ENCODE assay signal across 8 cellular contexts in genomic region chr12:57764662-57765002, GRCh38. TPM values are rescaled to one million over a fixed set of nuclear protein-coding genes. Genes with fewer than 3 reads are reported as not detected.
DNase-seq lines count a peak whose midpoint lies in the region; ATAC-seq and TF ChIP-seq lines count a peak whose summit lies in the region.

No MANE protein-coding gene starts in this region.

- H3K4me1 ChIP-seq in Karpas-422 (ENCODE audit: low read length) (peaks cover 4% of the 10 kb centered on the region; the same call in 1 of the 2 replicates), duodenal mucosa (ENCODE audit: control insufficient read depth in 1 of 2, insufficient read depth in 2 of 2, low read length in 2 of 2) (peaks cover 19 to 29% of the 10 kb centered on the region in 2 donors), parathyroid adenoma (peaks cover 9% of the 10 kb centered on the region)

- no peak for TF ChIP-seq CTCF in parathyroid adenoma (IDR thresholded peaks at IDR 0.05)

- H3K27ac ChIP-seq in Karpas-422 (ENCODE audit: low read length) (no peak overlapping the region), duodenal mucosa (ENCODE audit: low read depth, low read length) (no peak overlapping the region), parathyroid adenoma (no peak overlapping the region)

- H3K36me3 ChIP-seq in Karpas-422 (ENCODE audit: insufficient read depth, low read length) (peaks cover 9% of the 10 kb centered on the region; the same call in 1 of the 2 replicates), duodenal mucosa (ENCODE audit: control insufficient read depth in 1 of 2, insufficient read depth in 2 of 2, low read length in 2 of 2) (peaks cover 0 to 15% of the 10 kb centered on the region in 2 donors), parathyroid adenoma (ENCODE audit: control insufficient read depth, insufficient read depth, low read length) (no peaks in the 10 kb centered on the region)

- H3K79me2 ChIP-seq in Karpas-422 (ENCODE audit: low read length), result peaks cover 4% of the 10 kb centered on the region
- H3K79me2 ChIP-seq in parathyroid adenoma, result no peaks in the 10 kb centered on the region

- H3K9me3 ChIP-seq in Karpas-422 (ENCODE audit: low read length) (no peaks in the 10 kb centered on the region), duodenal mucosa (ENCODE audit: control insufficient read depth in 1 of 2, low read length in 2 of 2) (no peaks in the 10 kb centered on the region), parathyroid adenoma (ENCODE audit: control insufficient read depth, low read length) (no peaks in the 10 kb centered on the region)

- peak; percentile 14 for ATAC-seq in GM18868 (IDR thresholded peaks at IDR 0.05; ENCODE audit: unreplicated experiment)

- H3K4me3 ChIP-seq in Karpas-422 (ENCODE audit: low read length) (0 out of 2 replicates have a peak overlapping the region, but pooled peaks have one; percentile 0), duodenal mucosa (ENCODE audit: low read depth in 1 of 2, low read length in 2 of 2) (peak overlapping the region; percentile 77 to 83), parathyroid adenoma (ENCODE audit: low read depth, low read length) (peak overlapping the region; percentile 42)

- no peak overlapping the region for H3K9ac ChIP-seq in Karpas-422 (ENCODE audit: low read length)
- peak overlapping the region; percentile 53 to 67 for H3K9ac ChIP-seq in duodenal mucosa (ENCODE audit: low read depth in 1 of 2, low read length in 2 of 2)
- H3K9ac ChIP-seq in parathyroid adenoma, result no peak overlapping the region

- peaks cover 10% of the 10 kb centered on the region for H4K20me1 ChIP-seq in Karpas-422 (ENCODE audit: insufficient read depth, low read depth, low read length)

- no peak overlapping the region for H3K4me2 ChIP-seq in Karpas-422 (ENCODE audit: low read depth, low read length, poor library complexity, severe bottlenecking)
- peak overlapping the region; percentile 68 for H3K4me2 ChIP-seq in parathyroid adenoma (ENCODE audit: low read length)

- H3K9me2 ChIP-seq in Karpas-422 (replicated peaks; ENCODE audit: insufficient read depth, low read length), result no peaks in the 10 kb centered on the region

- DNase-seq in Karpas-422 (no peak), CD1c-positive myeloid dendritic cell (ENCODE audit: extremely low spot score) (no peak), glomerular visceral epithelial cell (ENCODE audit: extremely low spot score) (no peak), NCI-H82 (lab: John Stamatoyannopoulos, UW) (no peak), HCEC 1CT (no peak)

- H3K27me3 ChIP-seq in Karpas-422 (ENCODE audit: low read length), result no peaks in the 10 kb centered on the region
- H3K27me3 ChIP-seq in duodenal mucosa (ENCODE audit: control insufficient read depth in 1 of 2, insufficient read depth in 2 of 2, low read length in 2 of 2), result peaks cover 25 to 33% of the 10 kb centered on the region in 2 donors
- no peaks in the 10 kb centered on the region for H3K27me3 ChIP-seq in parathyroid adenoma (ENCODE audit: control insufficient read depth, insufficient read depth, low read length)

- no peak overlapping the region for H2AFZ ChIP-seq in Karpas-422 (ENCODE audit: low read length)
- peak overlapping the region; percentile 91 for H2AFZ ChIP-seq in parathyroid adenoma

RNA-seq across cellular contexts. Expression of gene CYP27B1, which starts 2.2 kb away (rescaled TPM):
- 0.86 and 3.5 TPM in 2 replicates for total RNA-seq in Karpas-422 (2014; rRNA removed; shearing (Covaris generic); ENCODE audit: low replicate concordance)

RNA-seq across cellular contexts. Expression of gene METTL1, which starts 7.3 kb away (rescaled TPM):
- 11.9 and 17.4 TPM in 2 replicates for total RNA-seq in Karpas-422 (2014; rRNA removed; shearing (Covaris generic); ENCODE audit: low replicate concordance)

RNA-seq across cellular contexts. Expression of gene EEF1AKMT3, which starts 7.8 kb away (rescaled TPM):
- total RNA-seq in Karpas-422 (2014; rRNA removed; shearing (Covaris generic); ENCODE audit: low replicate concordance), result 4.1 and 5.5 TPM in 2 replicates

RNA-seq across cellular contexts. Expression of gene MARCHF9, which starts 9.7 kb away (rescaled TPM):
- total RNA-seq in Karpas-422 (2014; rRNA removed; shearing (Covaris generic); ENCODE audit: low replicate concordance), result 30.3 and 45.9 TPM in 2 replicates

RNA-seq across cellular contexts. Expression of gene CDK4, which starts 12.5 kb away (rescaled TPM):
- total RNA-seq in Karpas-422 (2014; rRNA removed; shearing (Covaris generic); ENCODE audit: low replicate concordance), result 154 and 164 TPM in 2 replicates

Comparison
In these comparisons a context has a peak if more than half of its experiments do, and no peak if none do; other contexts are left out.
1. H3K4me3 ChIP-seq: peak in every context shown above with its lines; median percentile 80 in duodenal mucosa; 42 in parathyroid adenoma; 0 in Karpas-422.
2. H3K9ac ChIP-seq: peak in duodenal mucosa (2 of 2); none in Karpas-422 (single experiment) and parathyroid adenoma (single experiment).